ENCODE assay signal across 33 cellular contexts in the genomic region with DNA sequence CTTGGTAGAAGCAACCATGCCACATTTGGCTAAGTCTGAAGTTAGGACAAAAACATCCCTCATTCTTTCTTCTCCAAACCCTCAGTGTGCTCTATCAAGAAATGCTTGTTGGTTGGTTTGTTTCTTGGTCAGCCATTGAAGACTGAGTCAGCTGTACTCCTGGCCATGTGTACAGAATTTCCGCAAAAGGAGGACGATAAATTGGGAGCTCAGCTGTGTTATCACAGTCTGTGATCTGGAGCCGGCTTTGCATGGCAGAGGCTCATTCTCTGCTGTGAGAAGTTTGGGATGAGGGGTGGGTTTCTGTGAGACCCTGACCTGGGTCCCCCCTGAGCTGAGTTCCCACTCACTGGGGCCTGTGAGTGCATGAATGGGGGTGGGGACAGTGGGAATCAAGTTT.
"Had no signal": no experiment of that assay in that cellular context is flagged by ENCODE, and none has a peak within 500 bp of the region (broad histone marks: within the 10 kb centered on the region; RNA-seq: fewer than 3 reads in every experiment).

No MANE protein-coding gene starts in this region.

- H3K36me3 ChIP-seq: adrenal gland, breast epithelium had no signal

- H3K4me1 Mint-ChIP-seq: activated B cell treated with CpG ODN at 0.5 μM for 24 hours had no signal

- H3K4me3 Mint-ChIP-seq: activated B cell treated with CpG ODN at 0.5 μM for 24 hours; activated CD4-positive, alpha-beta memory T cell treated with anti-CD3 and anti-CD28 coated beads for 36 hours; activated naive CD4-positive, alpha-beta T cell treated with anti-CD3 and anti-CD28 coated beads for 36 hours; activated T-cell treated with anti-CD3 and anti-CD28 coated beads, Interleukin-2, amount 50 U/mL, for 4 hours; activated T-helper 1 cell treated with anti-CD3 and anti-CD28 coated beads, Interleukin-12 subunit alpha, Interleukin-12 subunit beta, Interleukin-2, Interleukin-4 antibody, amounts not matched to agents 30 ng/mL and 10 ng/mL and 1 ng/mL, durations not matched to agents 14 hours and 24 hours and 36 hours; T-helper 1 cell treated with Interleukin-12 subunit alpha and Interleukin-12 subunit beta and Interleukin-4 antibody, amounts not matched to agents 30 μg/mL and 1 μg/mL, for 36 hours; T-helper 2 cell treated with Interferon-gamma antibody and Interleukin-4, amounts not matched to agents 5 μg/mL and 100 μg/mL, for 36 hours had no signal

- H3K27me3 ChIP-seq: body of pancreas, breast epithelium had no signal

- H3K36me3 Mint-ChIP-seq: activated CD4-positive, alpha-beta memory T cell treated with anti-CD3 and anti-CD28 coated beads for 36 hours; activated naive CD4-positive, alpha-beta T cell treated with anti-CD3 and anti-CD28 coated beads, Interleukin-2, amount 50 U/mL, for 72 hours had no signal

- H3K27ac ChIP-seq: adrenal gland, body of pancreas, PC-9 had no signal

- H3K4me3 ChIP-seq: adrenal gland, body of pancreas, breast epithelium, PC-9 had no signal

- H3K27ac Mint-ChIP-seq: activated B cell treated with CpG ODN at 0.5 μM for 24 hours; activated CD4-positive, alpha-beta memory T cell treated with anti-CD3 and anti-CD28 coated beads for 36 hours; activated naive CD4-positive, alpha-beta T cell treated with anti-CD3 and anti-CD28 coated beads for 36 hours; activated naive CD4-positive, alpha-beta T cell treated with anti-CD3 and anti-CD28 coated beads, Interleukin-2, amount 50 U/mL, for 72 hours; activated T-helper 1 cell treated with anti-CD3 and anti-CD28 coated beads, Interleukin-12 subunit alpha, Interleukin-12 subunit beta, Interleukin-2, Interleukin-4 antibody, amounts not matched to agents 30 ng/mL and 10 ng/mL and 1 ng/mL, durations not matched to agents 14 hours and 24 hours and 36 hours; T-helper 1 cell treated with Interleukin-12 subunit alpha and Interleukin-12 subunit beta and Interleukin-4 antibody, amounts not matched to agents 30 μg/mL and 1 μg/mL, for 36 hours; T-helper 2 cell treated with Interferon-gamma antibody and Interleukin-4, amounts not matched to agents 5 μg/mL and 100 μg/mL, for 36 hours had no signal

- H3K9me3 Mint-ChIP-seq: activated CD4-positive, alpha-beta memory T cell treated with anti-CD3 and anti-CD28 coated beads for 36 hours; activated naive CD4-positive, alpha-beta T cell treated with anti-CD3 and anti-CD28 coated beads, Interleukin-2, amount 50 U/mL, for 72 hours; activated T-cell treated with anti-CD3 and anti-CD28 coated beads, Interleukin-2, amount 50 U/mL, for 4 hours; activated T-helper 1 cell treated with anti-CD3 and anti-CD28 coated beads, Interleukin-12 subunit alpha, Interleukin-12 subunit beta, Interleukin-2, Interleukin-4 antibody, amounts not matched to agents 30 ng/mL and 10 ng/mL and 1 ng/mL, durations not matched to agents 14 hours and 24 hours and 36 hours; T-helper 1 cell treated with Interleukin-12 subunit alpha and Interleukin-12 subunit beta and Interleukin-4 antibody, amounts not matched to agents 30 μg/mL and 1 μg/mL, for 36 hours; T-helper 2 cell treated with Interferon-gamma antibody and Interleukin-4, amounts not matched to agents 5 μg/mL and 100 μg/mL, for 36 hours had no signal

- FAIRE-seq: astrocyte, RCC 7860 had no signal

- DNase-seq: activated B cell treated with CpG ODN at 0.5 μM for 24 hours; activated CD4-positive, alpha-beta memory T cell treated with anti-CD3 and anti-CD28 coated beads for 36 hours; activated CD4-positive, alpha-beta T cell treated with anti-CD3 and anti-CD28 coated beads for 4 hours; activated CD4-positive, alpha-beta T cell treated with anti-CD3 and anti-CD28 coated beads, Interleukin-2, amount 50 U/mL, for 1 hour; activated CD4-positive, CD25-positive, alpha-beta regulatory T cell treated with anti-CD3 and anti-CD28 coated beads, Interleukin-2, amount 50 U/mL, for 72 hours; activated CD8-positive, alpha-beta memory T cell treated with anti-CD3 and anti-CD28 coated beads, Interleukin-2, amount 50 U/mL, for 4 hours; activated gamma-delta T cell treated with Interleukin-2 at 50 U/mL for 16 hours; activated naive CD4-positive, alpha-beta T cell treated with anti-CD3 and anti-CD28 coated beads for 36 hours; activated T-cell treated with anti-CD3 and anti-CD28 coated beads for 4 hours; activated T-cell treated with anti-CD3 and anti-CD28 coated beads, Interleukin-2, amount 50 U/mL, for 4 hours; adrenal gland; body of pancreas; MM.1S; NCI-H1092 treated with DMSO at 0.1 percent for 48 hours; NCI-H1417; NCI-H146; NCI-H187; NCI-H2029 treated with DMSO at 0.1 percent for 48 hours; NCI-H2107; NCI-H2171; NCI-H510A; NCI-H526; NCI-H748 treated with DMSO at 0.1 percent for 48 hours; NK-92 treated with Interleukin-12 subunit alpha and Interleukin-12 subunit beta, amount 100 ng/mL, for 24 hours; PC-9; Right ventricle myocardium superior had no signal

- H3K9me3 ChIP-seq: adrenal gland, body of pancreas, breast epithelium had no signal
